30 cellular contexts compared by ENCODE assay signal in the genomic region with DNA sequence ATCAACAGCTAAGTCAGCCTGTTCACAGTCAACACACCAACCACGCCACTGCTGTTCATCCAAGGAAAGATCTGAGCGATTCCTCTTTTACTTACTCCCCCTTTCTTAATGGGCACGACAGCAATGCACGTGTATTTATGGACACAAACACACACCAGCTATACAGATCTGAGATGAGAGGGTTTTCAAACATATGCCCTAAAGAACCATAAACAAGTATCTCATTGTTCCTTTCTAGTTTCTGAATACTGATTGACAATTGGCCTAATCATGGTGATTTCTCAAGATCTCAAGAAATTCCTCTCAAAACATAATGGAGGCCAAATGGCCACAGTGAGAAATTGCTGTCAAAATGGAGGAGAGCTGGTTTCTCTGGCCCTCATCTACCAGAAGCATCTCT.
"Had no signal": no experiment of that assay in that cellular context is flagged by ENCODE, and none has a peak within 500 bp of the region (broad histone marks: within the 10 kb centered on the region; RNA-seq: fewer than 3 reads in every experiment).

No MANE protein-coding gene starts in this region.

- H3K27me3 ChIP-seq: colonic mucosa, gastroesophageal sphincter, heart left ventricle, hepatocyte, neural progenitor cell, right lobe of liver, stomach, tibial artery, uterus had no signal

- ATAC-seq: esophagus mucosa; gastroesophageal sphincter; heart left ventricle; left lobe of liver; naive thymus-derived CD4-positive, alpha-beta T cell; right lobe of liver had no signal

- H3K36me3 ChIP-seq: neural progenitor cell, uterus had no signal

- H3K9me3 ChIP-seq: colonic mucosa, gastroesophageal sphincter, heart left ventricle, right lobe of liver, stomach, tibial artery, uterus had no signal

- DNase-seq: colonic mucosa; effector CD8-positive, alpha-beta T cell; foreskin fibroblast; heart left ventricle; kidney; naive thymus-derived CD4-positive, alpha-beta T cell; right lobe of liver; stimulated activated CD4-positive, alpha-beta T cell treated with anti-CD3 and anti-CD28 coated beads, Interleukin-12 subunit alpha, Interleukin-12 subunit beta, amount 100 ng/mL, for 4 hours; stimulated activated CD4-positive, alpha-beta T cell treated with anti-CD3 and anti-CD28 coated beads, Interleukin-1b, Interleukin-23, amount 100 ng/mL, for 48 hours; stimulated activated CD4-positive, alpha-beta T cell treated with anti-CD3 and anti-CD28 coated beads, Interleukin-4, amount 100 ng/mL, for 1 hour; stimulated activated CD8-positive, alpha-beta memory T cell treated with anti-CD3 and anti-CD28 coated beads, Interleukin-4, amount 100 ng/mL, for 48 hours; stimulated activated naive CD4-positive, alpha-beta T cell; stomach; tibial artery; uterus had no signal

- H3K79me2 ChIP-seq: hepatocyte, parathyroid adenoma had no signal

- H3K9ac ChIP-seq: neural progenitor cell, parathyroid adenoma had no signal

- H3K4me1 Mint-ChIP-seq: memory B cell; naive thymus-derived CD4-positive, alpha-beta T cell; nephron; neural progenitor cell had no signal

- H3K4me3 ChIP-seq: colonic mucosa, gastroesophageal sphincter, heart left ventricle, hepatocyte, lung, neural progenitor cell, right lobe of liver, smooth muscle cell, stomach, tibial artery, uterus had no signal

- H3K4me1 ChIP-seq: colonic mucosa, gastroesophageal sphincter, neural progenitor cell, parathyroid adenoma, tibial artery, uterus had no signal

- H3K27ac ChIP-seq: colonic mucosa, epithelial cell of prostate, gastroesophageal sphincter, heart left ventricle, hepatocyte, neural progenitor cell, parathyroid adenoma, right lobe of liver, stomach, tibial artery, uterus had no signal

- H3K27ac Mint-ChIP-seq: dendritic cell treated with granulocyte-macrophage colony-stimulating factor and Interleukin-4, amounts not matched to agents 40 ng/mL and 50 ng/mL, for 4 days; mesothelial cell of epicardium; nephron; neural progenitor cell; type B pancreatic cell had no signal

- H3K9me3 Mint-ChIP-seq: dendritic cell treated with granulocyte-macrophage colony-stimulating factor and Interleukin-4, amounts not matched to agents 40 ng/mL and 50 ng/mL, for 4 days; memory B cell; mesothelial cell of epicardium; naive thymus-derived CD4-positive, alpha-beta T cell; nephron; neural progenitor cell; type B pancreatic cell had no signal

- H3K27me3 Mint-ChIP-seq: dendritic cell treated with granulocyte-macrophage colony-stimulating factor and Interleukin-4, amounts not matched to agents 40 ng/mL and 50 ng/mL, for 4 days; memory B cell; naive thymus-derived CD4-positive, alpha-beta T cell; progenitor cell of endocrine pancreas; type B pancreatic cell had no signal

- H3K4me3 Mint-ChIP-seq: dendritic cell treated with granulocyte-macrophage colony-stimulating factor and Interleukin-4, amounts not matched to agents 40 ng/mL and 50 ng/mL, for 4 days; memory B cell; mesothelial cell of epicardium; naive thymus-derived CD4-positive, alpha-beta T cell; nephron; neural progenitor cell; type B pancreatic cell had no signal

- H2AFZ ChIP-seq: hepatocyte, neural progenitor cell, parathyroid adenoma had no signal

- H3K4me2 ChIP-seq: hepatocyte, neural progenitor cell, smooth muscle cell had no signal
